In the genomic region with DNA sequence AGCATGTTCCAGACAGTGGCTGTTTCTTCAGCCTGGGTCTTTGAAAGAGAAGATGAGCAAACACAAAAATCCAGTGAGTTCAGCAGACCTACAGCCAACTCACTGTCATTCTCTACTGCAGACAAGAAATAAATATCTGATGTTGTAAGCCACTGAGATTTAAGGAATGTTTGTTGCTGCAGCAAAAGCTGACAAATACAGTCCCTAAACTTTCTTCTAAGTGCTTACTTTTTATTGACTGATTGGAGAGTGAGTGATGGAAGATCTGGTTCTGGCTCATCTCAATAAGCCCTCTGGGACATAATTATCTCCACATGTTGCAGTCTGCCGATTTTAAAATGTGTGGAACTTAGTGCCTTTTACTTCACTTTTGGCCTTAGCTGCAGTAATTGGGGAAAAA, we compare ENCODE assay signal across 26 cellular contexts.
"Had no signal": no experiment of that assay in that cellular context is flagged by ENCODE, and none has a peak within 500 bp of the region (broad histone marks: within the 10 kb centered on the region; RNA-seq: fewer than 3 reads in every experiment).

No MANE protein-coding gene starts in this region.

- H3K9me3 ChIP-seq: ascending aorta, SJCRH30 had no signal

- ATAC-seq: activated CD8-positive, alpha-beta T cell treated with anti-CD3 and anti-CD28 coated beads, Interleukin-2, amount 10 ng/mL, durations not matched to agents 7 days and 5 days had no signal

- H3K27me3 ChIP-seq: ascending aorta, cardiac muscle cell, SJCRH30 had no signal

- DNase-seq: activated CD4-positive, alpha-beta T cell treated with anti-CD3 and anti-CD28 coated beads, Interleukin-2, amount 10 ng/mL, durations not matched to agents 7 days and 5 days; activated CD4-positive, alpha-beta T cell treated with anti-CD3 and anti-CD28 coated beads, Interleukin-2, amount 50 U/mL, for 48 hours; activated CD8-positive, alpha-beta T cell treated with anti-CD3 and anti-CD28 coated beads, Interleukin-2, amount 10 ng/mL, durations not matched to agents 7 days and 5 days; activated gamma-delta T cell; activated naive CD4-positive, alpha-beta T cell treated with Interleukin-2 at 50 U/mL for 16 hours; activated naive CD8-positive, alpha-beta T cell treated with anti-CD3 and anti-CD28 coated beads, Interleukin-2, amount 10 ng/mL, durations not matched to agents 7 days and 5 days; activated T-cell treated with anti-CD3 and anti-CD28 coated beads, Interleukin-2, amount 50 U/mL, for 24 hours; amygdala; MM.1S; MV-4-11; NCI-H1092; NCI-H146; NCI-H187; NCI-H2029 treated with DMSO at 0.1 percent for 48 hours; NCI-H2107; NCI-H2171; NCI-H510A; NCI-H526; NCI-H748 treated with DMSO at 0.1 percent for 48 hours; NK-92 treated with Interleukin-12 subunit alpha and Interleukin-12 subunit beta, amount 100 ng/mL, for 24 hours; SHP77; SJCRH30; T1000 had no signal

- H3K36me3 ChIP-seq: ascending aorta, cardiac muscle cell, SJCRH30 had no signal

- H3K27ac ChIP-seq: ascending aorta, cardiac muscle cell, SJCRH30, SK-N-MC had no signal

- H3K4me3 ChIP-seq: ascending aorta, cardiac muscle cell, SJCRH30, SK-N-MC had no signal

- H3K4me1 ChIP-seq: ascending aorta, SJCRH30 had no signal
